In genomic region chrX:1391707-1392375, GRCh38 we compare ENCODE assay signal across 1 cellular context.
TF ChIP-seq lines count a peak whose summit lies in the region.

SLC25A6 (minus strand) TSS chrX:1392113; CDS start chrX:1392009, 104 bp downstream.

TF ChIP-seq in HepG2, 621 proteins besides CTCF, POLR2A, EP300 and RAD21 (continued from another document):
- peak; percentile 96 for TF ChIP-seq ZNF407 (CRISPR knock-in tag; IDR thresholded peaks at IDR 0.05; ENCODE audit: not compliant biosample characterization)
- TF ChIP-seq REL (CRISPR knock-in tag; conservative IDR thresholded peaks at IDR 0.05): no peak
- TF ChIP-seq FOXK2 (IDR thresholded peaks at IDR 0.05): no peak
- TF ChIP-seq ZNF160 (CRISPR knock-in tag; IDR thresholded peaks at IDR 0.05): peak; percentile 75; the same call in 1 of the 2 replicates
- no peak for TF ChIP-seq ZNF101 (CRISPR knock-in tag; IDR thresholded peaks at IDR 0.05; ENCODE audit: borderline replicate concordance, low read depth)
- TF ChIP-seq, protein P1, sequence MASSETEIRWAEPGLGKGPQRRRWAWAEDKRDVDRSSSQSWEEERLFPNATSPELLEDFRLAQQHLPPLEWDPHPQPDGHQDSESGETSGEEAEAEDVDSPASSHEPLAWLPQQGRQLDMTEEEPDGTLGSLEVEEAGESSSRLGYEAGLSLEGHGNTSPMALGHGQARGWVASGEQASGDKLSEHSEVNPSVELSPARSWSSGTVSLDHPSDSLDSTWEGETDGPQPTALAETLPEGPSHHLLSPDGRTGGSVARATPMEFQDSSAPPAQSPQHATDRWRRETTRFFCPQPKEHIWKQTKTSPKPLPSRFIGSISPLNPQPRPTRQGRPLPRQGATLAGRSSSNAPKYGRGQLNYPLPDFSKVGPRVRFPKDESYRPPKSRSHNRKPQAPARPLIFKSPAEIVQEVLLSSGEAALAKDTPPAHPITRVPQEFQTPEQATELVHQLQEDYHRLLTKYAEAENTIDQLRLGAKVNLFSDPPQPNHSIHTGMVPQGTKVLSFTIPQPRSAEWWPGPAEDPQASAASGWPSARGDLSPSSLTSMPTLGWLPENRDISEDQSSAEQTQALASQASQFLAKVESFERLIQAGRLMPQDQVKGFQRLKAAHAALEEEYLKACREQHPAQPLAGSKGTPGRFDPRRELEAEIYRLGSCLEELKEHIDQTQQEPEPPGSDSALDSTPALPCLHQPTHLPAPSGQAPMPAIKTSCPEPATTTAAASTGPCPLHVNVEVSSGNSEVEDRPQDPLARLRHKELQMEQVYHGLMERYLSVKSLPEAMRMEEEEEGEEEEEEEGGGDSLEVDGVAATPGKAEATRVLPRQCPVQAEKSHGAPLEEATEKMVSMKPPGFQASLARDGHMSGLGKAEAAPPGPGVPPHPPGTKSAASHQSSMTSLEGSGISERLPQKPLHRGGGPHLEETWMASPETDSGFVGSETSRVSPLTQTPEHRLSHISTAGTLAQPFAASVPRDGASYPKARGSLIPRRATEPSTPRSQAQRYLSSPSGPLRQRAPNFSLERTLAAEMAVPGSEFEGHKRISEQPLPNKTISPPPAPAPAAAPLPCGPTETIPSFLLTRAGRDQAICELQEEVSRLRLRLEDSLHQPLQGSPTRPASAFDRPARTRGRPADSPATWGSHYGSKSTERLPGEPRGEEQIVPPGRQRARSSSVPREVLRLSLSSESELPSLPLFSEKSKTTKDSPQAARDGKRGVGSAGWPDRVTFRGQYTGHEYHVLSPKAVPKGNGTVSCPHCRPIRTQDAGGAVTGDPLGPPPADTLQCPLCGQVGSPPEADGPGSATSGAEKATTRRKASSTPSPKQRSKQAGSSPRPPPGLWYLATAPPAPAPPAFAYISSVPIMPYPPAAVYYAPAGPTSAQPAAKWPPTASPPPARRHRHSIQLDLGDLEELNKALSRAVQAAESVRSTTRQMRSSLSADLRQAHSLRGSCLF (CRISPR knock-in tag; IDR thresholded peaks at IDR 0.05; ENCODE audit: borderline replicate concordance): no peak; the same call in 1 of the 2 replicates
- TF ChIP-seq SRF (IDR thresholded peaks at IDR 0.05; ENCODE audit: low read depth, low read length): no peak
- peak; percentile 87 for TF ChIP-seq TFE3 (CRISPR knock-in tag; IDR thresholded peaks at IDR 0.05)
- TF ChIP-seq ATM (IDR thresholded peaks at IDR 0.05; ENCODE audit: borderline replicate concordance): no peak
- TF ChIP-seq CHD2 (IDR thresholded peaks at IDR 0.05; ENCODE audit: low read depth, low read length): no peak
- peak; percentile 84 for TF ChIP-seq HDAC1 (CRISPR knock-in tag; IDR thresholded peaks at IDR 0.05)
- no peak for TF ChIP-seq ZNF282 (IDR thresholded peaks at IDR 0.05; ENCODE audit: partially characterized antibody)
- TF ChIP-seq SRSF9 (IDR thresholded peaks at IDR 0.05; ENCODE audit: borderline replicate concordance, insufficient read depth, low read depth, low read length, poor library complexity, severe bottlenecking): no peak
- TF ChIP-seq PLSCR1 (CRISPR knock-in tag; IDR thresholded peaks at IDR 0.05; ENCODE audit: borderline replicate concordance): no peak
- no peak for TF ChIP-seq HHEX (CRISPR knock-in tag; IDR thresholded peaks at IDR 0.05)
- TF ChIP-seq SIX4 (CRISPR knock-in tag; IDR thresholded peaks at IDR 0.05): no peak
- TF ChIP-seq ZNF550 (CRISPR knock-in tag; IDR thresholded peaks at IDR 0.05; ENCODE audit: borderline replicate concordance): peak; percentile 30; the same call in 1 of the 2 replicates
- no peak for TF ChIP-seq PCBP2 (optimal IDR thresholded peaks at IDR 0.05; ENCODE audit: low read depth, low read length, poor library complexity, severe bottlenecking)
- 0 out of 2 replicates have a peak, but pooled peaks have one; percentile 13 for TF ChIP-seq LCORL (IDR thresholded peaks at IDR 0.05)
- no peak for TF ChIP-seq LCORL (CRISPR knock-in tag; IDR thresholded peaks at IDR 0.05)
- TF ChIP-seq ZNF292 (CRISPR knock-in tag; IDR thresholded peaks at IDR 0.05; ENCODE audit: borderline replicate concordance, low read depth): no peak
- TF ChIP-seq RORA (CRISPR knock-in tag; IDR thresholded peaks at IDR 0.05): no peak
- TF ChIP-seq, protein P2, sequence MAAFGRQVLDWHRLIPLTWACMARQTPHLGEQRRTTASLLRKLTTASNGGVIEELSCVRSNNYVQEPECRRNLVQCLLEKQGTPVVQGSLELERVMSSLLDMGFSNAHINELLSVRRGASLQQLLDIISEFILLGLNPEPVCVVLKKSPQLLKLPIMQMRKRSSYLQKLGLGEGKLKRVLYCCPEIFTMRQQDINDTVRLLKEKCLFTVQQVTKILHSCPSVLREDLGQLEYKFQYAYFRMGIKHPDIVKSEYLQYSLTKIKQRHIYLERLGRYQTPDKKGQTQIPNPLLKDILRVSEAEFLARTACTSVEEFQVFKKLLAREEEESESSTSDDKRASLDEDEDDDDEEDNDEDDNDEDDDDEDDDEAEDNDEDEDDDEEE (CRISPR knock-in tag; IDR thresholded peaks at IDR 0.05): peak; percentile 65; the same call in 1 of the 2 replicates
- TF ChIP-seq SALL1 (CRISPR knock-in tag; IDR thresholded peaks at IDR 0.05): peak; percentile 79
- TF ChIP-seq SCMH1 (CRISPR knock-in tag; IDR thresholded peaks at IDR 0.05; ENCODE audit: borderline replicate concordance): no peak
- peak; percentile 69 for TF ChIP-seq ZNF777 (CRISPR knock-in tag; IDR thresholded peaks at IDR 0.05)
- TF ChIP-seq EED (CRISPR knock-in tag; IDR thresholded peaks at IDR 0.05): peak; percentile 99
- peak; percentile 72; the same call in 1 of the 2 replicates for TF ChIP-seq REPIN1 (CRISPR knock-in tag; IDR thresholded peaks at IDR 0.05; ENCODE audit: borderline replicate concordance, low read depth)
